In the genomic region with DNA sequence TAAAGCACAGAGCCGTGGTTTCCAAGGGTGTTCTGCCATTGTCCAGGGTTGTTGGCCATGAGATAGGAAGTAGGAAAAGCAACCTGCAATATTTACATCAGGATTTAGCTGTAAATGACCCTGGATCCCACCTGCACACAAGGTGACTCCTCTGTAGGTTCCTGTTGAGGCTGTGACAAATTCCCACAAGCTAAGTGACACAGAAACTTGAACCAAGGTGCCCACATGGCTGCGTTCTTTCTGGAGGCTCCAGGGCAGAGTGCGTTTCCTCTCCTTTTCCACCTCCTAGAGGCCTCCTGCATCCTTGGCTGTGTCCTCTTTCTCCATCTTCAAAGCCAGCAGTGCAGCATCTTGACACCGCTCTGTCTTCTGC, we compare ENCODE assay signal across 21 cellular contexts. TPM values are rescaled to one million over a fixed set of nuclear protein-coding genes. Genes with fewer than 3 reads are reported as not detected.
"Had no signal": no experiment of that assay in that cellular context is flagged by ENCODE, and none has a peak within 500 bp of the region (broad histone marks: within the 10 kb centered on the region; RNA-seq: fewer than 3 reads in every experiment).

No MANE protein-coding gene starts in this region.

- ATAC-seq: Right ventricle myocardium inferior had no signal

- DNase-seq: NCI-H1048, NCI-H1105 treated with DMSO at 0.1 percent for 48 hours, NCI-H1417 treated with DMSO at 0.1 percent for 48 hours, NCI-H146, NCI-H1694 treated with DMSO at 0.1 percent for 48 hours, NCI-H1930, NCI-H2081, NCI-H2107, NCI-H2227 treated with DMSO at 0.1 percent for 48 hours, NCI-H524, NCI-H526 treated with DMSO at 0.1 percent for 48 hours, NCI-H748 treated with DMSO at 0.1 percent for 48 hours, Peyer's patch, SHP77 treated with DMSO at 0.1 percent for 48 hours had no signal

RNA-seq across cellular contexts. Expression of a gene that starts 11.9 kb away (rescaled TPM):
- total RNA-seq: LHCN-M2, MCF 10A, NCI-H460, PC-9, RPMI7951 had no signal

RNA-seq across cellular contexts. Expression of a gene that starts 39.0 kb away (rescaled TPM):
- total RNA-seq: LHCN-M2, MCF 10A, NCI-H460, PC-9, Peyer's patch, RPMI7951, SJCRH30 had no signal
